In genomic region chr10:84279876-84280475, GRCh38 we compare ENCODE assay signal across 7 cellular contexts. TPM values are rescaled to one million over a fixed set of nuclear protein-coding genes. Genes with fewer than 3 reads are reported as not detected.
DNase-seq lines count a peak whose midpoint lies in the region; ATAC-seq and TF ChIP-seq lines count a peak whose summit lies in the region.
"Not testable (repeated sequence)": the region's sequence is repeated elsewhere in the genome, so short reads cannot be mapped to it uniquely, and the experiment has no call there.
"Had no signal": no experiment of that assay in that cellular context is flagged by ENCODE, and none has a peak within 500 bp of the region (broad histone marks: within the 10 kb centered on the region; RNA-seq: fewer than 3 reads in every experiment).

No MANE protein-coding gene starts in this region.

- not testable (repeated sequence) for H3K9ac ChIP-seq in endodermal cell (ENCODE audit: extremely low read depth, low read length, poor library complexity, severe bottlenecking)

- DNase-seq in ELF-1 (ENCODE audit: low read depth, low spot score): peak; percentile 33
- not testable (repeated sequence) for DNase-seq in endodermal cell

- H3K27me3 ChIP-seq in endodermal cell (ENCODE audit: control insufficient read depth, insufficient read depth, low read length, poor library complexity, severe bottlenecking): not testable (repeated sequence)

- H3K9me3 ChIP-seq in endodermal cell (ENCODE audit: control insufficient read depth, low read length): not testable (repeated sequence)

- not testable (repeated sequence) for ATAC-seq in stimulated activated memory B cell treated with anti-CD40 and anti-IgM and Interleukin-4, amounts not matched to agents 10 μg/mL and 1 μg/mL and 100 μg/mL, for 72 hours

- TF ChIP-seq EP300 in Ishikawa (IDR thresholded peaks at IDR 0.05; ENCODE audit: borderline replicate concordance): not testable (repeated sequence)

- H3K4me1 ChIP-seq in endodermal cell (ENCODE audit: control insufficient read depth, insufficient read depth, low read length): not testable (repeated sequence)

- H3K36me3 Mint-ChIP-seq in endodermal cell (ENCODE audit: low read depth); nephron (ENCODE audit: low read depth); stimulated activated memory B cell treated with anti-CD40 and anti-IgM and Interleukin-4, amounts not matched to agents 10 μg/mL and 1 μg/mL and 100 μg/mL, for 72 hours: not testable (repeated sequence)

- not testable (repeated sequence) for H3K36me3 ChIP-seq in endodermal cell (ENCODE audit: control insufficient read depth, insufficient read depth, low read length)

- peak overlapping the region; percentile 31; the same call in 1 of the 2 replicates for H3K27ac ChIP-seq in VCaP
- not testable (repeated sequence) for H3K27ac ChIP-seq in endodermal cell (ENCODE audit: low read depth, low read length)

- H3K4me1 Mint-ChIP-seq in endodermal cell; nephron; stimulated activated memory B cell treated with anti-CD40 and anti-IgM and Interleukin-4, amounts not matched to agents 10 μg/mL and 1 μg/mL and 100 μg/mL, for 72 hours: not testable (repeated sequence)

- TF ChIP-seq RAD21 in Ishikawa (IDR thresholded peaks at IDR 0.05; ENCODE audit: low read depth): not testable (repeated sequence)

- H3K9me3 Mint-ChIP-seq in endodermal cell (peaks cover 15% of the 10 kb centered on the region), nephron (peaks cover 10% of the 10 kb centered on the region)
- H3K9me3 Mint-ChIP-seq in stimulated activated memory B cell treated with anti-CD40 and anti-IgM and Interleukin-4, amounts not matched to agents 10 μg/mL and 1 μg/mL and 100 μg/mL, for 72 hours: not testable (repeated sequence)

- not testable (repeated sequence) for H3K27me3 Mint-ChIP-seq in endodermal cell (ENCODE audit: insufficient read depth)
- peaks cover 12% of the 10 kb centered on the region for H3K27me3 Mint-ChIP-seq in nephron (ENCODE audit: low read depth)
- H3K27me3 Mint-ChIP-seq in stimulated activated memory B cell treated with anti-CD40 and anti-IgM and Interleukin-4, amounts not matched to agents 10 μg/mL and 1 μg/mL and 100 μg/mL, for 72 hours: peaks cover 45% of the 10 kb centered on the region

- 63 to 80% methylated on average over 1 to 28 of the region's 31 CpGs for WGBS in endodermal cell (ENCODE audit: insufficient coverage in 1 of 2, insufficient read length in 1 of 2), 2 experiments

- H3K27ac Mint-ChIP-seq in endodermal cell: peak overlapping the region; percentile 74
- H3K27ac Mint-ChIP-seq in nephron: peak overlapping the region in 1 of 3 experiments; percentile 69
- H3K27ac Mint-ChIP-seq in stimulated activated memory B cell treated with anti-CD40 and anti-IgM and Interleukin-4, amounts not matched to agents 10 μg/mL and 1 μg/mL and 100 μg/mL, for 72 hours: not testable (repeated sequence)

- peak overlapping the region; percentile 65 for H3K4me3 Mint-ChIP-seq in endodermal cell
- H3K4me3 Mint-ChIP-seq in nephron: peak overlapping the region; percentile 81 to 89 (median 86)
- H3K4me3 Mint-ChIP-seq in stimulated activated memory B cell treated with anti-CD40 and anti-IgM and Interleukin-4, amounts not matched to agents 10 μg/mL and 1 μg/mL and 100 μg/mL, for 72 hours: peak overlapping the region; percentile 34

- not testable (repeated sequence) for H3K4me3 ChIP-seq in endodermal cell (ENCODE audit: low read length)

- not testable (repeated sequence) for TF ChIP-seq CTCF in VCaP (conservative IDR thresholded peaks at IDR 0.05); endodermal cell (conservative IDR thresholded peaks at IDR 0.05); nephron (IDR thresholded peaks at IDR 0.05; ENCODE audit: unreplicated experiment in 3 of 3)

TF ChIP-seq in Ishikawa, 13 proteins besides CTCF, POLR2A, EP300 and RAD21:
- peak; percentile 59 for TF ChIP-seq YY1 (IDR thresholded peaks at IDR 0.05; ENCODE audit: low read depth)
TF ChIP-seq in Ishikawa: peak in this region for 1; not testable (repeated sequence) for 12.

RNA-seq across cellular contexts. Expression of gene RGR, which starts 35.1 kb away (rescaled TPM):
- total RNA-seq in endodermal cell: not detected
- polyA plus RNA-seq in endodermal cell (2013, experiment 1 of 2): 0.46 TPM
- polyA plus RNA-seq in endodermal cell (2013, experiment 2 of 2): not detected
- polyA plus RNA-seq: SK-N-SH had no signal

RNA-seq across cellular contexts. Expression of gene LRIT1, which starts 38.6 kb away (rescaled TPM):
- under 1 TPM in 1 of 2 donors, not detected in 1; 0.11 TPM for total RNA-seq in endodermal cell
- not detected for polyA plus RNA-seq in endodermal cell (2013, experiment 1 of 2)
- not detected for polyA plus RNA-seq in endodermal cell (2013, experiment 2 of 2)
- polyA plus RNA-seq: SK-N-SH had no signal

RNA-seq across cellular contexts. Expression of gene CCSER2, which starts 48.4 kb away (rescaled TPM):
- total RNA-seq in endodermal cell: 10 to 100 TPM; 29.8 to 38.8 TPM
- 23.2 TPM for polyA plus RNA-seq in endodermal cell (2013, experiment 1 of 2)
- polyA plus RNA-seq in endodermal cell (2013, experiment 2 of 2): 25.8 TPM

RNA-seq across cellular contexts. Expression of gene LRIT2, which starts 54.6 kb away (rescaled TPM):
- total RNA-seq in endodermal cell: not detected
- not detected for polyA plus RNA-seq in endodermal cell (2013, experiment 1 of 2)
- polyA plus RNA-seq in endodermal cell (2013, experiment 2 of 2): not detected
- polyA plus RNA-seq: SK-N-SH had no signal

Comparison
In these comparisons a context has a peak if more than half of its experiments do, and no peak if none do; other contexts are left out.
1. H3K4me3 Mint-ChIP-seq: peak in every context shown above with its lines; median percentile 86 in nephron; 65 in endodermal cell; 34 in stimulated activated memory B cell treated with anti-CD40 and anti-IgM and Interleukin-4, amounts not matched to agents 10 μg/mL and 1 μg/mL and 100 μg/mL, for 72 hours.